Comparison of ENCODE assay signal across 12 cellular contexts in the genomic region with DNA sequence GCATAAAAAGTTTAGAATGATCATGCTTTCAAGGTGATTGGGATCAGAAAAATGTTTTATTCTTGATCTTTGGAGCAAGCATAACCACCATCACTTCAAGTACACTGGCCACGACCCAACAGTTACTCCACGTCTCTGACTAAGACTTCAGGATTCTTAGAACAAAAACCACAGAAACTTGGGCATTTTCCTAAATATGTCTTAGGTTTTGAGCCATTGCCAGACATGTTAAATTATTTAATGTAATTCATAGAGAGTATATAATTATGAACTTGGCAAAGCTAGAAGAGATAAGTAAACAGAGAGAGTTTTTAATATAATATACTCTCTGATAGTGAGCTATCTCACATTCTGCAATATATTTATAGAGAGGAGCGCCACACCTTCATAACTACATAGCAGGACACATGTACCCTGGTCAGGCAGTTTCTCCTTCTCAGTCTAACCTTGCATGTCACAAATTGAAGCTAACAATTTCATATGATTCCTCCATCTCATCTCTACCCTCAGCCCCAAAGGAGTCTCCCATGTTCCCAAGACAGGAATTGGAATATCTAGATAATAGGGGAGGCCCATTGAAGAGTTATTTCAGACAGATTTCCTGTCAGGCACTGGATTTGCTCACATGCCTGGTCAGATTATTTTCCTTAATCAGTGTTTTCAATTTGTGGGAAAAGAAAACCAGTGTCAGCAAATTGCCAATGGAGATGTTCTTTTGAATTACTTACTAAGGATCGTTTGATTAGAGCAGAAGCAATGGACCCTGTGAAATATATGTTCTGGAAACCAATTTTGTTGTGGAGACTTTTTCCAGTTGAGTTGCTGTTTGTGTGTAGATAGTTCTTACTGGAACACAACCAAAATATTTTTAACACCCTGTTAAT.
DNase-seq lines count a peak whose midpoint lies in the region; ATAC-seq, FAIRE-seq and TF ChIP-seq lines count a peak whose summit lies in the region.
"Had no signal": no experiment of that assay in that cellular context is flagged by ENCODE, and none has a peak within 500 bp of the region (broad histone marks: within the 10 kb centered on the region; RNA-seq: fewer than 3 reads in every experiment).

No MANE protein-coding gene starts in this region.

- no TSS peak for BruUV-seq in OCI-LY7 (replicated peaks; lab: Mats Ljungman, UMichigan)

- H4K20me1 ChIP-seq in smooth muscle cell (ENCODE audit: low read depth) (no peaks in the 10 kb centered on the region), OCI-LY7 (ENCODE audit: insufficient read depth, low read length) (no peaks in the 10 kb centered on the region)

- ATAC-seq in SK-N-SH treated with all-trans-retinoic acid at 6 μM for 48 hours (peak; percentile 88), mucosa of descending colon (no peak)
- ATAC-seq: activated CD4-positive, alpha-beta T cell treated with anti-CD3 and anti-CD28 coated beads for 36 hours; gastrocnemius medialis; left colon; pancreas had no signal

- TF ChIP-seq POLR2A in H54 (IDR thresholded peaks at IDR 0.05; ENCODE audit: low read depth, low read length): no peak

- intact Hi-C loops in mucosa of descending colon (cut with DNase I, micrococcal nuclease) (no loop called here), OCI-LY7 (cut with micrococcal nuclease; ENCODE audit: unreplicated experiment) (no loop called here)

- peak overlapping the region; percentile 91 for H3K27ac ChIP-seq in smooth muscle cell (ENCODE audit: low read depth)
- H3K27ac ChIP-seq in OCI-LY7 (ENCODE audit: low read depth, low read length, poor library complexity, severe bottlenecking): no peak overlapping the region
- H3K27ac ChIP-seq: gastrocnemius medialis, pancreas had no signal

- 41% methylated on average over 4 of the region's 4 CpGs for WGBS in smooth muscle cell (ENCODE audit: low lambda C conversion rate)

- H3K4me1 ChIP-seq in smooth muscle cell (ENCODE audit: low read depth) (peaks cover 20% of the 10 kb centered on the region), mucosa of descending colon (ENCODE audit: low read depth) (no peaks in the 10 kb centered on the region), OCI-LY7 (ENCODE audit: insufficient read depth, low read length, poor library complexity, severe bottlenecking) (no peaks in the 10 kb centered on the region)
- H3K4me1 ChIP-seq: gastrocnemius medialis, pancreas had no signal

- H2AFZ ChIP-seq in smooth muscle cell (ENCODE audit: low read depth) (peak overlapping the region; percentile 13), OCI-LY7 (ENCODE audit: low read length) (no peak overlapping the region)

- H3K4me2 ChIP-seq in smooth muscle cell (peak overlapping the region; percentile 30), OCI-LY7 (ENCODE audit: low read length) (no peak overlapping the region)

- peaks cover 25% of the 10 kb centered on the region for H3F3A ChIP-seq in smooth muscle cell (ENCODE audit: low read depth)

- H3K27me3 ChIP-seq in smooth muscle cell (ENCODE audit: low read depth): no peaks in the 10 kb centered on the region
- H3K27me3 ChIP-seq: gastrocnemius medialis, pancreas had no signal

- TF ChIP-seq CTCF in fibroblast of the aortic adventitia (IDR thresholded peaks at IDR 0.05; ENCODE audit: insufficient read depth, low read length) (no peak), smooth muscle cell (IDR thresholded peaks at IDR 0.05; ENCODE audit: borderline replicate concordance, insufficient read depth, poor library complexity, severe bottlenecking) (no peak), mucosa of descending colon (IDR thresholded peaks at IDR 0.05) (no peak), OCI-LY7 (conservative IDR thresholded peaks at IDR 0.05; ENCODE audit: low read length) (no peak)

- no peaks in the 10 kb centered on the region for H3K9me2 ChIP-seq in OCI-LY7 (ENCODE audit: insufficient read depth, low read length)

- POLR2A ChIA-PET in OCI-LY7 (lab: Charles Lee): no interaction called here

- H3K79me2 ChIP-seq in smooth muscle cell (ENCODE audit: low read depth): no peaks in the 10 kb centered on the region
- no peaks in the 10 kb centered on the region for H3K79me2 ChIP-seq in OCI-LY7 (ENCODE audit: insufficient read depth, low read depth, low read length)

- CTCF ChIA-PET in OCI-LY7 (lab: Charles Lee; ENCODE audit: unreplicated experiment): no interaction called here

- H3K9me3 ChIP-seq in smooth muscle cell (replicated peaks; ENCODE audit: low read depth) (no peaks in the 10 kb centered on the region), mucosa of descending colon (no peaks in the 10 kb centered on the region), OCI-LY7 (ENCODE audit: low read length) (no peaks in the 10 kb centered on the region)
- H3K9me3 ChIP-seq: gastrocnemius medialis, pancreas had no signal

- peak; percentile 72 for FAIRE-seq in H54 (lab: Jason Lieb, UNC)

- H3K36me3 ChIP-seq in smooth muscle cell (ENCODE audit: low read depth) (no peaks in the 10 kb centered on the region), mucosa of descending colon (ENCODE audit: low read depth) (no peaks in the 10 kb centered on the region), OCI-LY7 (ENCODE audit: insufficient read depth, low read length) (no peaks in the 10 kb centered on the region)
- H3K36me3 ChIP-seq: gastrocnemius medialis, pancreas had no signal

- DNase-seq in H54 (ENCODE audit: insufficient read length, low spot score) (no peak), fibroblast of the aortic adventitia (ENCODE audit: low read depth) (peak; percentile 84), smooth muscle cell (lab: John Stamatoyannopoulos, UW; ENCODE audit: unreplicated experiment) (no peak), NCI-H2081 (lab: John Stamatoyannopoulos, UW) (no peak), mucosa of descending colon (no peak), OCI-LY7 (ENCODE audit: low spot score) (no peak)
- DNase-seq: activated CD4-positive, alpha-beta T cell treated with anti-CD3 and anti-CD28 coated beads for 36 hours; activated effector memory CD4-positive, alpha-beta T cell treated with Interleukin-2 at 50 U/mL for 16 hours; gastrocnemius medialis; left colon; pancreas had no signal

- H3K9ac ChIP-seq in smooth muscle cell (ENCODE audit: low read depth): peak overlapping the region; percentile 11

- no peak overlapping the region for H3K4me3 ChIP-seq in fibroblast of the aortic adventitia (ENCODE audit: low read depth, low read length)
- no peak overlapping the region for H3K4me3 ChIP-seq in smooth muscle cell
- no peak overlapping the region for H3K4me3 ChIP-seq in mucosa of descending colon
- no peak overlapping the region for H3K4me3 ChIP-seq in OCI-LY7 (ENCODE audit: low read depth, low read length, poor library complexity, severe bottlenecking)
- H3K4me3 ChIP-seq: gastrocnemius medialis, pancreas had no signal

TF ChIP-seq in SK-N-SH treated with all-trans-retinoic acid at 6 μM for 48 hours, 23 proteins besides CTCF, POLR2A, EP300 and RAD21 (continues in another document):
- TF ChIP-seq ZFP3 (CRISPR knock-in tag; IDR thresholded peaks at IDR 0.05) (no peak; the same call in 1 of the 2 replicates), ZNF565 (CRISPR knock-in tag; conservative IDR thresholded peaks at IDR 0.05; ENCODE audit: low read depth) (no peak), GLIS3 (CRISPR knock-in tag; IDR thresholded peaks at IDR 0.05) (no peak; the same call in 1 of the 2 replicates), SNAI2 (CRISPR knock-in tag; IDR thresholded peaks at IDR 0.05) (no peak), ZC3H10 (CRISPR knock-in tag; IDR thresholded peaks at IDR 0.05) (no peak), BACH2 (CRISPR knock-in tag; IDR thresholded peaks at IDR 0.05; ENCODE audit: borderline replicate concordance) (no peak)
- TF ChIP-seq, protein P1, sequence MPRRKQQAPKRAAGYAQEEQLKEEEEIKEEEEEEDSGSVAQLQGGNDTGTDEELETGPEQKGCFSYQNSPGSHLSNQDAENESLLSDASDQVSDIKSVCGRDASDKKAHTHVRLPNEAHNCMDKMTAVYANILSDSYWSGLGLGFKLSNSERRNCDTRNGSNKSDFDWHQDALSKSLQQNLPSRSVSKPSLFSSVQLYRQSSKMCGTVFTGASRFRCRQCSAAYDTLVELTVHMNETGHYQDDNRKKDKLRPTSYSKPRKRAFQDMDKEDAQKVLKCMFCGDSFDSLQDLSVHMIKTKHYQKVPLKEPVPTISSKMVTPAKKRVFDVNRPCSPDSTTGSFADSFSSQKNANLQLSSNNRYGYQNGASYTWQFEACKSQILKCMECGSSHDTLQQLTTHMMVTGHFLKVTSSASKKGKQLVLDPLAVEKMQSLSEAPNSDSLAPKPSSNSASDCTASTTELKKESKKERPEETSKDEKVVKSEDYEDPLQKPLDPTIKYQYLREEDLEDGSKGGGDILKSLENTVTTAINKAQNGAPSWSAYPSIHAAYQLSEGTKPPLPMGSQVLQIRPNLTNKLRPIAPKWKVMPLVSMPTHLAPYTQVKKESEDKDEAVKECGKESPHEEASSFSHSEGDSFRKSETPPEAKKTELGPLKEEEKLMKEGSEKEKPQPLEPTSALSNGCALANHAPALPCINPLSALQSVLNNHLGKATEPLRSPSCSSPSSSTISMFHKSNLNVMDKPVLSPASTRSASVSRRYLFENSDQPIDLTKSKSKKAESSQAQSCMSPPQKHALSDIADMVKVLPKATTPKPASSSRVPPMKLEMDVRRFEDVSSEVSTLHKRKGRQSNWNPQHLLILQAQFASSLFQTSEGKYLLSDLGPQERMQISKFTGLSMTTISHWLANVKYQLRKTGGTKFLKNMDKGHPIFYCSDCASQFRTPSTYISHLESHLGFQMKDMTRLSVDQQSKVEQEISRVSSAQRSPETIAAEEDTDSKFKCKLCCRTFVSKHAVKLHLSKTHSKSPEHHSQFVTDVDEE (CRISPR knock-in tag; IDR thresholded peaks at IDR 0.05): no peak
- TF ChIP-seq, protein P2, sequence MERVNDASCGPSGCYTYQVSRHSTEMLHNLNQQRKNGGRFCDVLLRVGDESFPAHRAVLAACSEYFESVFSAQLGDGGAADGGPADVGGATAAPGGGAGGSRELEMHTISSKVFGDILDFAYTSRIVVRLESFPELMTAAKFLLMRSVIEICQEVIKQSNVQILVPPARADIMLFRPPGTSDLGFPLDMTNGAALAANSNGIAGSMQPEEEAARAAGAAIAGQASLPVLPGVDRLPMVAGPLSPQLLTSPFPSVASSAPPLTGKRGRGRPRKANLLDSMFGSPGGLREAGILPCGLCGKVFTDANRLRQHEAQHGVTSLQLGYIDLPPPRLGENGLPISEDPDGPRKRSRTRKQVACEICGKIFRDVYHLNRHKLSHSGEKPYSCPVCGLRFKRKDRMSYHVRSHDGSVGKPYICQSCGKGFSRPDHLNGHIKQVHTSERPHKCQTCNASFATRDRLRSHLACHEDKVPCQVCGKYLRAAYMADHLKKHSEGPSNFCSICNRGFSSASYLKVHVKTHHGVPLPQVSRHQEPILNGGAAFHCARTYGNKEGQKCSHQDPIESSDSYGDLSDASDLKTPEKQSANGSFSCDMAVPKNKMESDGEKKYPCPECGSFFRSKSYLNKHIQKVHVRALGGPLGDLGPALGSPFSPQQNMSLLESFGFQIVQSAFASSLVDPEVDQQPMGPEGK (CRISPR knock-in tag; IDR thresholded peaks at IDR 0.05; ENCODE audit: borderline replicate concordance): peak; percentile 54; the same call in 1 of the 2 replicates
